In the genomic region with DNA sequence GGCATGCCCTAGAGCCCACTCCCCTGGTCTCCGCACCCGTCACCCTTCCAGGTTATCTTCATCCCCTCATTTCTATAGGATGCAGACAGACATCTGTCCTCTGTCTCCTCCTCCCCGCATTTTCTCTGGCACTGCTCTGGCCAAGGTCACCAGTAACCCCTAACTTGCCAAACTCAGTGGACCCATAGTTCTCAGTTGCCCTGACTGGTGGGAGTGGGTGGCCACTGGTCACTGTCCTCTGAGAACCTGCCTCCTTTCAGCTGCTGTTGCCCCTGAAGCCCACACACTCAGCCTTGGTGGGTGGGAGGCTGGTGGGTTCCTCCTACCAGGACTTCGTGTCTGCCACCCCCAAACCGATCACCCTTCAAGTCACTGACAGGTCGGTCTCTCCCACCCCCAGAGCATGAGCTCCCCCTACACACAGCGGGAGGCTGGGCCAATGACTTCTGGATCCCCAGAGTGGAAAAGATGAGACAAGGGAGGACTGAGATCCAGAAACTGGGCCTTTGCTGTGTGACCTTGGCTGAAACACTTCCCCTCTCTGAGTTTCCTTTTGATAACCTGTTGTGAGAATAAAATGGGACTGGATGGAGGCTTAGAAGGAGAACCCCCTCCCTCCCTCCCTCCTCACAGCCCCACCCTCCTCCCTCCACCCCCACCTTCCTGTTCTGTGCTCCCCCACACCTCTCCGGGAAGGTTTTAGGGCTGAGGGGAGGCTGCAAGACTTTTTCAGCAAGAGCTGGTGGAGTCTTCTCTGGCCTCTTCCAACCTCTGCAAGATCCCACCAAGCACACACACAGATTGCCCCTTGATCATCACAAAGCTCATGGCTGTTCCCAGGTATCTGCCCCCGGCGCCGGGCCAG, we compare ENCODE assay signal across 11 cellular contexts. TPM values are rescaled to one million over a fixed set of nuclear protein-coding genes. Genes with fewer than 3 reads are reported as not detected.
DNase-seq lines count a peak whose midpoint lies in the region; ATAC-seq and TF ChIP-seq lines count a peak whose summit lies in the region.
"Had no signal": no experiment of that assay in that cellular context is flagged by ENCODE, and none has a peak within 500 bp of the region (broad histone marks: within the 10 kb centered on the region; RNA-seq: fewer than 3 reads in every experiment).

No MANE protein-coding gene starts in this region.

- peaks cover 42% of the 10 kb centered on the region for H3K4me1 Mint-ChIP-seq in T-helper 2 cell treated with Interferon-gamma antibody and Interleukin-4, amounts not matched to agents 5 μg/mL and 100 μg/mL, for 36 hours (ENCODE audit: low read depth)
- peaks cover 17% of the 10 kb centered on the region for H3K4me1 Mint-ChIP-seq in T-helper 17 cell
- peaks cover 44% of the 10 kb centered on the region for H3K4me1 Mint-ChIP-seq in glutamatergic neuron (ENCODE audit: low read depth, unreplicated experiment)
- peaks cover 81% of the 10 kb centered on the region for H3K4me1 Mint-ChIP-seq in stimulated activated naive CD8-positive, alpha-beta T cell treated with anti-CD3 and anti-CD28 coated beads, Interleukin-15, amount 100 ng/mL, for 72 hours

- H3K27ac ChIP-seq in coronary artery = peak overlapping the region in 1 of 2 donors; percentile 97
- H3K27ac ChIP-seq: WERI-Rb-1 had no signal

- ATAC-seq in T-helper 17 cell = no peak
- ATAC-seq in stimulated activated naive CD8-positive, alpha-beta T cell treated with anti-CD3 and anti-CD28 coated beads, Interleukin-15, amount 100 ng/mL, for 72 hours = no peak
- no peak for ATAC-seq in HG03520 (IDR thresholded peaks at IDR 0.05; ENCODE audit: unreplicated experiment)
- no peak for ATAC-seq in GM21381 (IDR thresholded peaks at IDR 0.05; ENCODE audit: unreplicated experiment)

- H3K4me3 Mint-ChIP-seq in T-helper 2 cell treated with Interferon-gamma antibody and Interleukin-4, amounts not matched to agents 5 μg/mL and 100 μg/mL, for 36 hours = peak overlapping the region; percentile 11
- peak overlapping the region; percentile 49 for H3K4me3 Mint-ChIP-seq in T-helper 17 cell
- H3K4me3 Mint-ChIP-seq in glutamatergic neuron (ENCODE audit: unreplicated experiment) = peak overlapping the region; percentile 79
- peak overlapping the region; percentile 70 to 72 for H3K4me3 Mint-ChIP-seq in stimulated activated naive CD8-positive, alpha-beta T cell treated with anti-CD3 and anti-CD28 coated beads, Interleukin-15, amount 100 ng/mL, for 72 hours

- peaks cover 9% of the 10 kb centered on the region for H3K27me3 Mint-ChIP-seq in T-helper 2 cell treated with Interferon-gamma antibody and Interleukin-4, amounts not matched to agents 5 μg/mL and 100 μg/mL, for 36 hours (ENCODE audit: low read depth)
- H3K27me3 Mint-ChIP-seq in T-helper 17 cell = no peaks in the 10 kb centered on the region
- peaks cover 40% of the 10 kb centered on the region for H3K27me3 Mint-ChIP-seq in glutamatergic neuron (ENCODE audit: unreplicated experiment)
- H3K27me3 Mint-ChIP-seq in stimulated activated naive CD8-positive, alpha-beta T cell treated with anti-CD3 and anti-CD28 coated beads, Interleukin-15, amount 100 ng/mL, for 72 hours = no peaks in the 10 kb centered on the region

- no peak for DNase-seq in T-helper 2 cell treated with Interferon-gamma antibody and Interleukin-4, amounts not matched to agents 5 μg/mL and 100 μg/mL, for 36 hours (ENCODE audit: low spot score)
- DNase-seq in T-helper 2 cell (no peak), T-helper 17 cell (no peak), glutamatergic neuron (no peak), coronary artery (ENCODE audit: low spot score) (no peak)
- peak in 1 of 2 donors; percentile 31 for DNase-seq in stimulated activated naive CD8-positive, alpha-beta T cell treated with anti-CD3 and anti-CD28 coated beads, Interleukin-15, amount 100 ng/mL, for 72 hours
- DNase-seq: 8988T, NCI-H2171 treated with DMSO at 0.1 percent for 48 hours, WERI-Rb-1 had no signal

- peaks cover 3% of the 10 kb centered on the region for H3K36me3 Mint-ChIP-seq in T-helper 2 cell treated with Interferon-gamma antibody and Interleukin-4, amounts not matched to agents 5 μg/mL and 100 μg/mL, for 36 hours (ENCODE audit: low read depth)
- H3K36me3 Mint-ChIP-seq in T-helper 17 cell (ENCODE audit: low read depth) = no peaks in the 10 kb centered on the region
- H3K36me3 Mint-ChIP-seq in glutamatergic neuron (ENCODE audit: unreplicated experiment) = no peaks in the 10 kb centered on the region

- no peaks in the 10 kb centered on the region for H3K9me3 Mint-ChIP-seq in T-helper 2 cell treated with Interferon-gamma antibody and Interleukin-4, amounts not matched to agents 5 μg/mL and 100 μg/mL, for 36 hours
- H3K9me3 Mint-ChIP-seq in glutamatergic neuron (ENCODE audit: unreplicated experiment) = peaks cover 40% of the 10 kb centered on the region
- no peaks in the 10 kb centered on the region for H3K9me3 Mint-ChIP-seq in stimulated activated naive CD8-positive, alpha-beta T cell treated with anti-CD3 and anti-CD28 coated beads, Interleukin-15, amount 100 ng/mL, for 72 hours

- TF ChIP-seq CTCF in glutamatergic neuron (IDR thresholded peaks at IDR 0.05; ENCODE audit: partially characterized antibody, unreplicated experiment) (no peak), coronary artery (IDR thresholded peaks at IDR 0.05) (no peak)

- H3K27ac Mint-ChIP-seq in T-helper 2 cell treated with Interferon-gamma antibody and Interleukin-4, amounts not matched to agents 5 μg/mL and 100 μg/mL, for 36 hours = peak overlapping the region; percentile 52
- H3K27ac Mint-ChIP-seq in T-helper 17 cell = no peak overlapping the region
- H3K27ac Mint-ChIP-seq in glutamatergic neuron (ENCODE audit: unreplicated experiment) = peak overlapping the region; percentile 95
- H3K27ac Mint-ChIP-seq in stimulated activated naive CD8-positive, alpha-beta T cell treated with anti-CD3 and anti-CD28 coated beads, Interleukin-15, amount 100 ng/mL, for 72 hours = peak overlapping the region; percentile 84 to 95

- no peaks in the 10 kb centered on the region for H3K9me3 ChIP-seq in T-helper 17 cell (ENCODE audit: control insufficient read depth, low read length, poor library complexity, severe bottlenecking)

- H3K4me3 ChIP-seq in coronary artery = no peak overlapping the region

RNA-seq across cellular contexts. Expression of gene DBN1, which starts 2.4 kb away (rescaled TPM):
- 1 to 10 TPM; 1.2 to 5.0 TPM for total RNA-seq in T-helper 17 cell
- total RNA-seq in glutamatergic neuron (ENCODE audit: unreplicated experiment) = 1,261 TPM

RNA-seq across cellular contexts. Expression of gene PDLIM7, which starts 21.6 kb away (rescaled TPM):
- total RNA-seq in T-helper 17 cell (10 to 100 TPM in 1 of 2 donors, 1 to 10 TPM in 1; 6.8 to 16.2 TPM), glutamatergic neuron (ENCODE audit: unreplicated experiment) (430 TPM)

RNA-seq across cellular contexts. Expression of gene PRR7, which starts 29.2 kb away (rescaled TPM):
- total RNA-seq in T-helper 17 cell (10 to 100 TPM; 32.0 to 40.1 TPM), glutamatergic neuron (ENCODE audit: unreplicated experiment) (4.1 TPM)

RNA-seq across cellular contexts. Expression of gene DOK3, which starts 33.8 kb away (rescaled TPM):
- total RNA-seq in T-helper 17 cell (1 to 10 TPM; 5.1 to 8.0 TPM), glutamatergic neuron (ENCODE audit: unreplicated experiment) (29.2 TPM)

RNA-seq across cellular contexts. Expression of gene DDX41, which starts 41.0 kb away (rescaled TPM):
- total RNA-seq in T-helper 17 cell (10 to 100 TPM; 58.6 to 66.9 TPM), glutamatergic neuron (ENCODE audit: unreplicated experiment) (125 TPM)

Comparison
In these comparisons a context has a peak if more than half of its experiments do, and no peak if none do; other contexts are left out.
1. H3K4me3 Mint-ChIP-seq: peak in every context shown above with its lines; median percentile 79 in glutamatergic neuron; 71 in stimulated activated naive CD8-positive, alpha-beta T cell treated with anti-CD3 and anti-CD28 coated beads, Interleukin-15, amount 100 ng/mL, for 72 hours; 49 in T-helper 17 cell; 11 in T-helper 2 cell treated with Interferon-gamma antibody and Interleukin-4, amounts not matched to agents 5 μg/mL and 100 μg/mL, for 36 hours.
2. RNA of gene DBN1, which starts 2.4 kb away (total RNA-seq): 1,261 TPM in glutamatergic neuron (single experiment); 1.2 to 5.0 TPM in T-helper 17 cell; every median in the first group is over 100 times any median in the second.
3. RNA of gene PDLIM7, which starts 21.6 kb away (total RNA-seq): 430 TPM in glutamatergic neuron (single experiment); 6.8 to 16.2 TPM in T-helper 17 cell; every median in the first group is over 10 times any median in the second.